Comparison of ENCODE assay signal across 8 cellular contexts in genomic region chr17:75515523-75516254, GRCh38. TPM values are rescaled to one million over a fixed set of nuclear protein-coding genes. Genes with fewer than 3 reads are reported as not detected.
DNase-seq lines count a peak whose midpoint lies in the region; ATAC-seq and TF ChIP-seq lines count a peak whose summit lies in the region.

Gene CASKIN2 (minus strand): TSS chr17:75515537. CDS start chr17:75513804, 1,733 bp downstream.

- ATAC-seq in GM19023 (IDR thresholded peaks at IDR 0.05; ENCODE audit: unreplicated experiment): peak; percentile 32
- peak; percentile 55 for ATAC-seq in HG03354 (IDR thresholded peaks at IDR 0.05; ENCODE audit: poor library complexity, severe bottlenecking, unreplicated experiment)
- peak; percentile 80 for ATAC-seq in left colon

- intact Hi-C loops in colonic mucosa (cut with DNase I) (no loop called here), left colon (cut with DNase I, micrococcal nuclease) (loop anchor here in 1 of 2 donors (5.0 kb wide), 1 partner anchor 88 kb away; no protein-coding TSS in a partner anchor)

- no peaks in the 10 kb centered on the region for H3K9me3 ChIP-seq in colonic mucosa

- DNase-seq in AG08395 (ENCODE audit: low spot score) (peak; percentile 99), NCI-H446 treated with DMSO at 0.1 percent for 48 hours (lab: John Stamatoyannopoulos, UW) (peak; percentile 79), colonic mucosa (peak; percentile 97), left colon (peak; percentile 96 to 98)
- peak; percentile 91 for DNase-seq in activated CD4-positive, alpha-beta T cell treated with anti-CD3 and anti-CD28 coated beads for 48 hours
- peak; percentile 39 to 79 for DNase-seq in stimulated activated CD4-positive, alpha-beta T cell treated with anti-CD3 and anti-CD28 coated beads, Interleukin-1b, Interleukin-23, amount 100 ng/mL, for 1 hour (ENCODE audit: low read depth in 2 of 2)

- no peaks in the 10 kb centered on the region for H3K27me3 ChIP-seq in colonic mucosa

- H3K4me3 ChIP-seq in colonic mucosa: peak within 1 kb of the TSS; percentile 94

- H3K9ac ChIP-seq in colonic mucosa (ENCODE audit: low read depth in 2 of 2, low read length in 2 of 2): peak within 1 kb of the TSS; percentile 80 to 90

- H3K27ac ChIP-seq in colonic mucosa: peak within 1 kb of the TSS; percentile 70

- TF ChIP-seq CTCF in colonic mucosa (IDR thresholded peaks at IDR 0.05): peak; percentile 90

- no peaks in the 10 kb centered on the region for H3K36me3 ChIP-seq in colonic mucosa

- H3K4me1 ChIP-seq in colonic mucosa: peaks cover 23% of the 10 kb centered on the region

RNA-seq across cellular contexts. Expression of gene CASKIN2, which starts in this region (rescaled TPM):
- total RNA-seq in colonic mucosa: 10 to 100 TPM; 26.5 to 28.6 TPM
- 10 to 100 TPM; 28.4 to 30.6 TPM for total RNA-seq in left colon

Comparison
In these comparisons a context has a peak if more than half of its experiments do, and no peak if none do; other contexts are left out.
1. Peak in every context shown above with its lines: DNase-seq, ATAC-seq, H3K4me3 ChIP-seq and H3K27ac ChIP-seq.